ENCODE assay signal across 8 cellular contexts in the genomic region with DNA sequence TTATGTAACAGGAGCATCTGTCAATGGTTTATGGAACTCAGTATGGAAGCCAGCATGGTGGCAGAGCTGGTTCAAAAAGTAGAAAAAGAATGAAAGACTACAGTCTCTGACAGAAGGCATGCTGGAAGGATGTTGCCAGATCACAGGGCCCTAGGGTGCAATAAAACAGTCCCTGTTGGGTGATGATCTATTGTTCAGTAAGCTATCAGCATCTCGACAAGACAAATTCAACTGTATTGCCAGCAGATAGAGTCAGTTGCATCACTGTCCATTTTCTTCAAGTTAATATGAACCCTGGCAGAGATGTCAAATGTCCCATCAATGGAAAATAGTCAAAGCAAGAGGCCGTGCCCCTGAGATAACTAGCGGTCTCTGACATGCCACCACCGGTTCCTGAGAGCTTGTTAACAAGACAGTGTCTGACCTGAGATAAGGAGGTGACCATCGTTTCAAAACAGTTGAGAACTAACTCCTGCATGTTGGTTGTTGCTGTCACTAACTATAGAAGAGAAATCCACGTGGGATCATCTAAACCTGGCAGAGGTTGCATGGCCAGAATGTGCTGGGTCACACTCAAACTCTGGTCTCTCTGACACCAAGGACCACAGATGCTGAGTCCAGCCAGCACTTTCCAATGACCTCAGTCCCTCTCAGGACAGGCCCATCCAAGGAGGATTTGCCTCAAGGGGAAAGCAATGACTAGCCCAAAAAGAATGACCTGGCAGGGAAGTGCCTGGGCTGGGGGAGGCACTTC.
DNase-seq lines count a peak whose midpoint lies in the region; ATAC-seq, FAIRE-seq and TF ChIP-seq lines count a peak whose summit lies in the region.
"Had no signal": no experiment of that assay in that cellular context is flagged by ENCODE, and none has a peak within 500 bp of the region (broad histone marks: within the 10 kb centered on the region; RNA-seq: fewer than 3 reads in every experiment).

No MANE protein-coding gene starts in this region.

- peaks cover 15% of the 10 kb centered on the region for H3K9me1 ChIP-seq in IMR-90 (ENCODE audit: insufficient read depth, low read length)

- H2AK9ac ChIP-seq in IMR-90 (replicated peaks; ENCODE audit: low read depth, low read length, poor library complexity): peak overlapping the region; percentile 87

- H2BK5ac ChIP-seq in IMR-90 (ENCODE audit: low read depth, low read length, poor library complexity, severe bottlenecking): peak overlapping the region; percentile 84

- H3K4me2 ChIP-seq in IMR-90 (ENCODE audit: low read depth, low read length): no peak overlapping the region

- no peak for TF ChIP-seq POLR2A in IMR-90 (IDR thresholded peaks at IDR 0.05; ENCODE audit: low read depth, low read length)
- TF ChIP-seq POLR2A in uterus (IDR thresholded peaks at IDR 0.05): no peak

- H3K27me3 Mint-ChIP-seq in stimulated activated memory B cell treated with anti-CD40 and anti-IgM and Interleukin-4, amounts not matched to agents 10 μg/mL and 1 μg/mL and 100 μg/mL, for 72 hours: peaks cover 53% of the 10 kb centered on the region

- peak overlapping the region; percentile 52 to 92; a peak in 3 of 4 replicates for H4K8ac ChIP-seq in IMR-90 (ENCODE audit: low read depth in 2 of 2, low read length in 2 of 2)

- no peak overlapping the region for H3K27ac Mint-ChIP-seq in stimulated activated memory B cell treated with anti-CD40 and anti-IgM and Interleukin-4, amounts not matched to agents 10 μg/mL and 1 μg/mL and 100 μg/mL, for 72 hours

- no peaks in the 10 kb centered on the region for H3K4me1 Mint-ChIP-seq in stimulated activated memory B cell treated with anti-CD40 and anti-IgM and Interleukin-4, amounts not matched to agents 10 μg/mL and 1 μg/mL and 100 μg/mL, for 72 hours

- CTCF ChIA-PET in IMR-90 (lab: Yijun Ruan, JAX): interaction anchor here (0.6 kb wide), 1 partner anchor 1076 kb away, joined by 3 read pairs; no protein-coding TSS in a partner anchor

- peak overlapping the region; percentile 90 for H2BK20ac ChIP-seq in IMR-90 (ENCODE audit: low read depth, low read length)

- H2AK5ac ChIP-seq in IMR-90 (ENCODE audit: low read depth, low read length): peak overlapping the region; percentile 52; the same call in 1 of the 2 replicates

- no peaks in the 10 kb centered on the region for H3K27me3 ChIP-seq in IMR-90 (ENCODE audit: control insufficient read depth, insufficient read depth, low read length)
- no peaks in the 10 kb centered on the region for H3K27me3 ChIP-seq in bronchial epithelial cell (ENCODE audit: control insufficient read depth, insufficient read depth, low read length)
- no peaks in the 10 kb centered on the region for H3K27me3 ChIP-seq in uterus

- H4K20me1 ChIP-seq in IMR-90 (ENCODE audit: insufficient read depth, low read length): no peaks in the 10 kb centered on the region

- peak; percentile 13 for FAIRE-seq in bronchial epithelial cell (lab: Jason Lieb, UNC)

- no peak overlapping the region for H3K4me3 Mint-ChIP-seq in stimulated activated memory B cell treated with anti-CD40 and anti-IgM and Interleukin-4, amounts not matched to agents 10 μg/mL and 1 μg/mL and 100 μg/mL, for 72 hours

- H2BK120ac ChIP-seq in IMR-90 (ENCODE audit: low read depth, low read length): peak overlapping the region; percentile 95

- H3K36me3 ChIP-seq in IMR-90 (ENCODE audit: control insufficient read depth, insufficient read depth, low read length): no peaks in the 10 kb centered on the region
- no peaks in the 10 kb centered on the region for H3K36me3 ChIP-seq in bronchial epithelial cell (ENCODE audit: control insufficient read depth, insufficient read depth, low read length)
- H3K36me3 ChIP-seq in uterus: no peaks in the 10 kb centered on the region

- ATAC-seq in IMR-90 (ENCODE audit: low read depth): peak; percentile 9; the same call in 1 of the 2 replicates
- ATAC-seq in stimulated activated memory B cell treated with anti-CD40 and anti-IgM and Interleukin-4, amounts not matched to agents 10 μg/mL and 1 μg/mL and 100 μg/mL, for 72 hours: no peak

- no peak for TF ChIP-seq RAD21 in IMR-90 (IDR thresholded peaks at IDR 0.05; ENCODE audit: low read length)

- no peak overlapping the region for H3K18ac ChIP-seq in IMR-90 (ENCODE audit: low read depth, low read length)

- BruUV-seq in IMR-90 (replicated peaks; lab: Mats Ljungman, UMichigan): no TSS peak

- H2AFZ ChIP-seq in IMR-90 (replicated peaks; ENCODE audit: low read length, poor library complexity): peak overlapping the region; percentile 93

- H3K9me3 ChIP-seq in IMR-90 (ENCODE audit: control insufficient read depth, insufficient read depth, low read length): peaks cover 2% of the 10 kb centered on the region; the same call in 1 of the 2 replicates
- no peaks in the 10 kb centered on the region for H3K9me3 ChIP-seq in uterus

- peak overlapping the region; percentile 83 for H3K14ac ChIP-seq in IMR-90 (replicated peaks; ENCODE audit: low read depth, low read length)

- TF ChIP-seq CTCF in IMR-90 (conservative IDR thresholded peaks at IDR 0.05; ENCODE audit: low read depth, low read length) (no peak), bronchial epithelial cell (IDR thresholded peaks at IDR 0.05; ENCODE audit: insufficient read depth, low read length, severe bottlenecking) (no peak), uterus (IDR thresholded peaks at IDR 0.05) (no peak)

- H3K4me1 ChIP-seq in IMR-90 (ENCODE audit: control insufficient read depth, insufficient read depth, low read length) (peaks cover 15% of the 10 kb centered on the region), uterus (no peaks in the 10 kb centered on the region)

- H3K4me3 ChIP-seq in IMR-90 (ENCODE audit: insufficient read depth, low read depth, low read length): no peak overlapping the region
- H3K4me3 ChIP-seq in bronchial epithelial cell (ENCODE audit: low read depth, low read length): no peak overlapping the region
- no peak overlapping the region for H3K4me3 ChIP-seq in uterus

- intact Hi-C loops in IMR-90 (cut with micrococcal nuclease) (no loop called here), uterus (cut with DNase I; ENCODE audit: low total_unique reads) (no loop called here)

- H3K56ac ChIP-seq in IMR-90 (ENCODE audit: extremely low read depth, insufficient read depth, low read length): no peak overlapping the region

- H2BK15ac ChIP-seq in IMR-90 (ENCODE audit: low read depth, low read length): peak overlapping the region; percentile 22; the same call in 1 of the 3 replicates

- peak; percentile 60 for DNase-seq in IMR-90
- DNase-seq in bronchial epithelial cell (ENCODE audit: low read depth): peak; percentile 37
- DNase-seq in kidney tubule cell (ENCODE audit: low spot score): peak; percentile 61
- peak in 1 of 2 donors; percentile 28 for DNase-seq in uterus
- no peak for DNase-seq in MV-4-11 (lab: John Stamatoyannopoulos, UW)
- no peak for DNase-seq in 8988T
- DNase-seq: activated T-cell treated with anti-CD3 and anti-CD28 coated beads for 4 hours had no signal

- H3K36me3 Mint-ChIP-seq in stimulated activated memory B cell treated with anti-CD40 and anti-IgM and Interleukin-4, amounts not matched to agents 10 μg/mL and 1 μg/mL and 100 μg/mL, for 72 hours: no peaks in the 10 kb centered on the region

- dilution Hi-C loops in IMR-90 (cut with HindIII; ENCODE audit: low sequenced_read_pairs, unreplicated experiment): no loop called here

- peak overlapping the region; percentile 1 for H4K5ac ChIP-seq in IMR-90 (ENCODE audit: low read depth, low read length)

- no peak overlapping the region for H3K27ac ChIP-seq in IMR-90 (ENCODE audit: insufficient read depth, low read length)
- H3K27ac ChIP-seq in uterus: peak overlapping the region; percentile 46 to 55

- H3K9me3 Mint-ChIP-seq in stimulated activated memory B cell treated with anti-CD40 and anti-IgM and Interleukin-4, amounts not matched to agents 10 μg/mL and 1 μg/mL and 100 μg/mL, for 72 hours: peaks cover 2% of the 10 kb centered on the region

- POLR2A ChIA-PET in IMR-90 (lab: Charles Lee; ENCODE audit: unreplicated experiment): interaction anchor here (0.6 kb wide), 1 partner anchor 475 kb away, joined by 3 read pairs; no protein-coding TSS in a partner anchor

- peak overlapping the region; percentile 91 for H3K4ac ChIP-seq in IMR-90 (ENCODE audit: low read depth, low read length)

- in situ Hi-C loops in IMR-90 (cut with MboI; ENCODE audit: low sequenced_read_pairs): no loop called here

- no peak overlapping the region for H3K9ac ChIP-seq in IMR-90 (ENCODE audit: low read depth, low read length)

- peak overlapping the region; percentile 84; the same call in 1 of the 2 replicates for H4K91ac ChIP-seq in IMR-90 (ENCODE audit: insufficient read depth, low read depth, low read length)

- H3K23ac ChIP-seq in IMR-90 (ENCODE audit: low read depth, low read length): peak overlapping the region; percentile 11; the same call in 1 of the 2 replicates

- 58% methylated on average over 6 of the region's 6 CpGs; no CpG with 5 or more reads in 1 of the 2 experiments for WGBS in IMR-90 (ENCODE audit: extremely low coverage in 2 of 2, insufficient read length in 1 of 2), 2 experiments

- H3K79me1 ChIP-seq in IMR-90 (ENCODE audit: low read depth in 1 of 2, low read length in 2 of 2): no peaks in the 10 kb centered on the region

TF ChIP-seq in IMR-90, 13 proteins besides CTCF, POLR2A, EP300 and RAD21 (continues in another document):
- TF ChIP-seq CEBPB (IDR thresholded peaks at IDR 0.05; ENCODE audit: low read depth, low read length) (no peak), BHLHE40 (IDR thresholded peaks at IDR 0.05; ENCODE audit: low read depth, low read length) (no peak), CHD1 (IDR thresholded peaks at IDR 0.05; ENCODE audit: low read depth, low read length) (no peak), MAFK (IDR thresholded peaks at IDR 0.05; ENCODE audit: low read depth, low read length) (no peak), MAZ (IDR thresholded peaks at IDR 0.05; ENCODE audit: borderline replicate concordance, low read depth, low read length) (no peak), SMC3 (IDR thresholded peaks at IDR 0.05; ENCODE audit: low read depth, low read length) (no peak), USF2 (IDR thresholded peaks at IDR 0.05; ENCODE audit: low read depth, low read length) (no peak), MXI1 (IDR thresholded peaks at IDR 0.05; ENCODE audit: borderline replicate concordance, low read depth, low read length) (no peak), RFX5 (IDR thresholded peaks at IDR 0.05; ENCODE audit: low read depth, low read length) (no peak), FOS (IDR thresholded peaks at IDR 0.05; ENCODE audit: low read depth, low read length) (no peak), NFE2L2 (IDR thresholded peaks at IDR 0.05; ENCODE audit: low read depth, low read length) (no peak)

Comparison
In these comparisons a context has a peak if more than half of its experiments do, and no peak if none do; other contexts are left out.
1. DNase-seq: peak in IMR-90 (single experiment), bronchial epithelial cell (single experiment) and kidney tubule cell (single experiment); none in MV-4-11 (single experiment) and 8988T (single experiment).